ENCODE assay signal across 19 cellular contexts in the genomic region with DNA sequence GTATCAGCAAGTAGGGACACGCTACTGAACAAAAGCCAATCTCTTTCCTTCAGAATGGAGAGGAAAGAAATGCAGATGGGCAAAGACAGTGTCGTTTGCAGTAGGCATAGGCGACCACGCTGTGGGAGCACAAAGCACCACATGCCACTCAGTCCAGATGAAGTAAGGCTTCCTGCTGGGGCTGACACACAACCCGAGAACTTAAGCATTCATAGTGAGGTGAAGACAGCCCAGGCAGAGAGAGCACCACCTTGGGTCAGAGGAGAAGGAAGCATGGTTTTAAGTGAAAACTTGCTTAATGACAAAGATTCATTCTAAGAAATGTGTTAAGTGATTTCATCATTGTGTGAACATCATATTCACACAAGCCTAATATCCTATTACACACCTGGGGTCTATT.
DNase-seq lines count a peak whose midpoint lies in the region; ATAC-seq and TF ChIP-seq lines count a peak whose summit lies in the region.
"Had no signal": no experiment of that assay in that cellular context is flagged by ENCODE, and none has a peak within 500 bp of the region (broad histone marks: within the 10 kb centered on the region; RNA-seq: fewer than 3 reads in every experiment).

No MANE protein-coding gene starts in this region.

- ATAC-seq in natural killer cell treated with Interleukin-12 subunit alpha and Interleukin-12 subunit beta and Interleukin-15 and Interleukin-18, amount 100 ng/mL, for 72 hours = peak; percentile 89 to 93
- ATAC-seq: HepG2, Panc1 had no signal

- DNase-seq in NK-92 treated with Interleukin-12 subunit alpha and Interleukin-12 subunit beta, amount 100 ng/mL, for 24 hours (lab: John Stamatoyannopoulos, UW) = peak; percentile 54
- DNase-seq in NK-92 (lab: John Stamatoyannopoulos, UW; ENCODE audit: unreplicated experiment) = no peak
- DNase-seq in stimulated activated CD4-positive, alpha-beta T cell treated with anti-CD3 and anti-CD28 coated beads, Interleukin-1b, Interleukin-23, amount 100 ng/mL, for 48 hours = peak; percentile 5
- no peak for DNase-seq in stimulated activated CD4-positive, alpha-beta T cell treated with anti-CD3 and anti-CD28 coated beads, Interleukin-4, amount 100 ng/mL, for 1 hour
- DNase-seq in natural killer cell treated with Interleukin-12 subunit alpha and Interleukin-12 subunit beta and Interleukin-15 and Interleukin-18, amount 100 ng/mL, for 72 hours (ENCODE audit: low spot score) = peak; percentile 67
- no peak for DNase-seq in DMS79 treated with DMSO at 0.1 percent for 48 hours (lab: John Stamatoyannopoulos, UW)
- DNase-seq in brain microvascular endothelial cell = no peak
- DNase-seq: CD4-positive, CD25-positive, alpha-beta regulatory T cell; H7; Karpas-422; NCI-H1092; NCI-H1417 treated with DMSO at 0.1 percent for 48 hours; NCI-H1694 treated with DMSO at 0.1 percent for 48 hours; NCI-H2081; NCI-H524; NCI-H82; SHP77 treated with DMSO at 0.1 percent for 48 hours had no signal

- peak overlapping the region; percentile 58 to 85 for H3K27ac Mint-ChIP-seq in natural killer cell treated with Interleukin-12 subunit alpha and Interleukin-12 subunit beta and Interleukin-15 and Interleukin-18, amount 100 ng/mL, for 72 hours
- H3K27ac Mint-ChIP-seq: CD4-positive, CD25-positive, alpha-beta regulatory T cell had no signal

- no peaks in the 10 kb centered on the region for H3K36me3 Mint-ChIP-seq in natural killer cell treated with Interleukin-12 subunit alpha and Interleukin-12 subunit beta and Interleukin-15 and Interleukin-18, amount 100 ng/mL, for 72 hours
- H3K36me3 Mint-ChIP-seq: CD4-positive, CD25-positive, alpha-beta regulatory T cell had no signal

- peaks cover 2% of the 10 kb centered on the region for H3K9me3 Mint-ChIP-seq in natural killer cell treated with Interleukin-12 subunit alpha and Interleukin-12 subunit beta and Interleukin-15 and Interleukin-18, amount 100 ng/mL, for 72 hours
- H3K9me3 Mint-ChIP-seq: CD4-positive, CD25-positive, alpha-beta regulatory T cell had no signal

- H3K27ac ChIP-seq in brain microvascular endothelial cell = no peak overlapping the region

- no peaks in the 10 kb centered on the region for H3K27me3 ChIP-seq in brain microvascular endothelial cell (replicated peaks)

- no peak overlapping the region for H3K4me3 ChIP-seq in brain microvascular endothelial cell (ENCODE audit: low read depth, low read length)

- in situ Hi-C loops in brain microvascular endothelial cell (cut with HindIII; ENCODE audit: low pct_ligation_motif_present, low sequenced_read_pairs) = no loop called here

- H3K27me3 Mint-ChIP-seq in natural killer cell treated with Interleukin-12 subunit alpha and Interleukin-12 subunit beta and Interleukin-15 and Interleukin-18, amount 100 ng/mL, for 72 hours = peaks cover 0 to 13% of the 10 kb centered on the region in 2 donors
- H3K27me3 Mint-ChIP-seq: CD4-positive, CD25-positive, alpha-beta regulatory T cell had no signal

- H3K4me3 Mint-ChIP-seq in natural killer cell treated with Interleukin-12 subunit alpha and Interleukin-12 subunit beta and Interleukin-15 and Interleukin-18, amount 100 ng/mL, for 72 hours = peak overlapping the region; percentile 21
- H3K4me3 Mint-ChIP-seq: CD4-positive, CD25-positive, alpha-beta regulatory T cell had no signal

- no peak for TF ChIP-seq CTCF in brain microvascular endothelial cell (IDR thresholded peaks at IDR 0.05; ENCODE audit: low read depth, low read length, missing control alignments)

- H3K4me1 Mint-ChIP-seq in natural killer cell treated with Interleukin-12 subunit alpha and Interleukin-12 subunit beta and Interleukin-15 and Interleukin-18, amount 100 ng/mL, for 72 hours (ENCODE audit: low read depth in 2 of 2) = peaks cover 18 to 29% of the 10 kb centered on the region in 2 donors

- no peaks in the 10 kb centered on the region for H3K36me3 ChIP-seq in brain microvascular endothelial cell (replicated peaks)

Comparison
In these comparisons a context has a peak if more than half of its experiments do, and no peak if none do; other contexts are left out.
1. DNase-seq: peak in NK-92 treated with Interleukin-12 subunit alpha and Interleukin-12 subunit beta, amount 100 ng/mL, for 24 hours (single experiment), stimulated activated CD4-positive, alpha-beta T cell treated with anti-CD3 and anti-CD28 coated beads, Interleukin-1b, Interleukin-23, amount 100 ng/mL, for 48 hours (single experiment) and natural killer cell treated with Interleukin-12 subunit alpha and Interleukin-12 subunit beta and Interleukin-15 and Interleukin-18, amount 100 ng/mL, for 72 hours (single experiment); none in NK-92 (single experiment), stimulated activated CD4-positive, alpha-beta T cell treated with anti-CD3 and anti-CD28 coated beads, Interleukin-4, amount 100 ng/mL, for 1 hour (single experiment), DMS79 treated with DMSO at 0.1 percent for 48 hours (single experiment) and brain microvascular endothelial cell (single experiment).